Comparison of ENCODE assay signal across 8 cellular contexts in the genomic region with DNA sequence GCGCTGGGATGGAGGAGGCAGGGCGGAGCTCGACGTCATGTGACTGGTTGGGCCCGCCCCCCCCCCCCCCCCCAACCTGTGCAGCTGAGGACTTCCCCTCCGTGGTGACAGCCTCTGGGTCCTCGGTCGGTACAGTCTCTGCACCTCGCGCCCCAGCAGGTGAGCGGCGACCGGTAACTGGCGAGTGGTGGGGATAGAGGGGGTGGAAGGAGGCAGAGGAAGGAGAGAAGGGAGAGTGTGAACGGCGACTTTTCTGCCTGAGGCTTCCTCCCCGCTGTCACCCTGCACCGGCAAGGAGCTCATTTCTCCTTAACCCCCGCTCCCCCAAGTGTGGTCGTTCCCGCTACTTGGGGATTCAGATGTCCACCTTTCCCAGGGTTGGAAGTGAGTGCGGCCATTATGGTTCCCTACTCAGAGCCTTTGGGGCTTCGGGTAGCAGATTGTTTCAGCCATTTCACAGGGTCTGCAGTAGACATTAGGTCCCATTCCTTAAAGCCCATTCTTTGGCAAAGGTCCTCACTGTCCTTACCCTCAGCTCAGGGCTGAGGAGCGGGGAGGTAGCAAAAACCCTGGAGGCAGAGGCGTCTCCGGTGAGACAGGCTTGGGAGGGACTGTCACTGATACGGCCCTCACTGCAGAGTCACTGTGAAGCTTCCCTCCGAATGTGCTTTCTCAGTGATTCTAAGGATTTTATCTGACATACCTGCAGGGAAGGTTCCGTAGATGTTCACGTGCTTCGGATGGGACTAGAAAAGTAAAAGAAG. TPM values are rescaled to one million over a fixed set of nuclear protein-coding genes. Genes with fewer than 3 reads are reported as not detected.
DNase-seq lines count a peak whose midpoint lies in the region; ATAC-seq and TF ChIP-seq lines count a peak whose summit lies in the region.

TSS of gene ATP6V1A (plus strand) at position 81 of the 764 bp plus-strand sequence. CDS start 31,719 bp downstream, outside the sequence.

- H3K27ac Mint-ChIP-seq in natural killer cell: peak within 1 kb of the TSS; percentile 93 to 100

- peak; percentile 45 for ATAC-seq in HG02852 (IDR thresholded peaks at IDR 0.05; ENCODE audit: unreplicated experiment)
- ATAC-seq in natural killer cell: peak; percentile 46 to 70 (median 56)
- ATAC-seq in stimulated activated naive CD8-positive, alpha-beta T cell treated with anti-CD3 and anti-CD28 coated beads, Interleukin-15, Interleukin-2, amounts not matched to agents 100 U/mL and 50 U/mL, for 24 hours: peak; percentile 50

- H3K27me3 Mint-ChIP-seq in natural killer cell (ENCODE audit: low read depth in 2 of 2): no peaks in the 10 kb centered on the region

- no peak for TF ChIP-seq CTCF in natural killer cell (IDR thresholded peaks at IDR 0.05)

- DNase-seq in NCI-H748 (lab: John Stamatoyannopoulos, UW; ENCODE audit: unreplicated experiment): peak; percentile 80
- DNase-seq in NCI-H748 treated with DMSO at 0.1 percent for 48 hours (lab: John Stamatoyannopoulos, UW): no peak
- peak; percentile 37 for DNase-seq in NK-92 (lab: John Stamatoyannopoulos, UW; ENCODE audit: unreplicated experiment)
- DNase-seq in activated T-cell treated with anti-CD3 and anti-CD28 coated beads for 4 hours: peak; percentile 55
- peak; percentile 74 to 78 for DNase-seq in erythroblast (lab: John Stamatoyannopoulos, UW)
- peak; percentile 73 for DNase-seq in natural killer cell
- peak; percentile 73 for DNase-seq in stimulated activated naive CD8-positive, alpha-beta T cell treated with anti-CD3 and anti-CD28 coated beads, Interleukin-15, Interleukin-2, amounts not matched to agents 100 U/mL and 50 U/mL, for 24 hours

- H3K4me1 Mint-ChIP-seq in natural killer cell: peaks cover 67 to 68% of the 10 kb centered on the region in 2 donors

- no peaks in the 10 kb centered on the region for H3K9me3 Mint-ChIP-seq in natural killer cell

- TF ChIP-seq POLR2A in erythroblast (IDR thresholded peaks at IDR 0.05; ENCODE audit: low read length): no peak

- H3K36me3 Mint-ChIP-seq in natural killer cell: no peaks in the 10 kb centered on the region

- H3K4me3 Mint-ChIP-seq in natural killer cell: peak within 1 kb of the TSS; percentile 100

- intact Hi-C loops in natural killer cell (cut with micrococcal nuclease): loop anchor here (1.0 to 5.0 kb wide), 6 partner anchors 35 to 1400 kb away; partner anchors contain the start of genes ATG3, CCDC191, QTRT2 and SIDT1

RNA-seq across cellular contexts. Expression of gene ATP6V1A, which starts in this region (rescaled TPM):
- 10 to 100 TPM; 26.3 to 31.9 (median 30.0) TPM for total RNA-seq in natural killer cell
